10 cellular contexts compared by ENCODE assay signal in genomic region chr19:12137541-12137940, GRCh38. TPM values are rescaled to one million over a fixed set of nuclear protein-coding genes. Genes with fewer than 3 reads are reported as not detected.
DNase-seq lines count a peak whose midpoint lies in the region; ATAC-seq, FAIRE-seq and TF ChIP-seq lines count a peak whose summit lies in the region.
"Had no signal": no experiment of that assay in that cellular context is flagged by ENCODE, and none has a peak within 500 bp of the region (broad histone marks: within the 10 kb centered on the region; RNA-seq: fewer than 3 reads in every experiment).

No MANE protein-coding gene starts in this region.

- H3K4me1 ChIP-seq in astrocyte (ENCODE audit: insufficient read depth, low read length), result peaks cover 4% of the 10 kb centered on the region
- peaks cover 22 to 23% of the 10 kb centered on the region in 2 experiments for H3K4me1 ChIP-seq in neutrophil (ENCODE audit: control insufficient read depth in 1 of 2, insufficient read depth in 1 of 2, low read depth in 1 of 2, low read length in 1 of 2)
- H3K4me1 ChIP-seq: A549 had no signal

- H3K4me3 ChIP-seq in astrocyte (ENCODE audit: insufficient read depth, low read depth, low read length) (no peak overlapping the region), neutrophil (ENCODE audit: low read depth in 1 of 2, low read length in 1 of 2) (no peak overlapping the region)
- H3K4me3 ChIP-seq: A549 had no signal

- H3K4me3 Mint-ChIP-seq in astrocyte (ENCODE audit: unreplicated experiment), result peak overlapping the region; percentile 65

- no peaks in the 10 kb centered on the region for H4K20me1 ChIP-seq in astrocyte (ENCODE audit: insufficient read depth, low read length)

- TF ChIP-seq CTCF in astrocyte (IDR thresholded peaks at IDR 0.05; ENCODE audit: insufficient read depth, low read depth, low read length) (no peak), neutrophil (IDR thresholded peaks at IDR 0.05) (peak; percentile 42)

- H2AFZ ChIP-seq in astrocyte (ENCODE audit: low read depth, low read length), result no peak overlapping the region

- FAIRE-seq in astrocyte (lab: Jason Lieb, UNC), result no peak
- no peak for FAIRE-seq in frontal cortex (lab: Jason Lieb, UNC)
- FAIRE-seq: A549 had no signal

- DNase-seq in NCI-H1105 treated with DMSO at 0.1 percent for 48 hours (lab: John Stamatoyannopoulos, UW) (peak; percentile 3), NCI-H1105 (lab: John Stamatoyannopoulos, UW) (no peak), Kasumi-1 (lab: John Stamatoyannopoulos, UW) (peak; percentile 7 to 23), astrocyte (ENCODE audit: low read depth) (no peak), frontal cortex (ENCODE audit: low spot score in 2 of 2) (no peak), SIG-M5 (lab: John Stamatoyannopoulos, UW) (no peak)
- DNase-seq: IMR-90 had no signal

- H3K4me2 ChIP-seq in astrocyte (ENCODE audit: low read length), result no peak overlapping the region
- H3K4me2 ChIP-seq: A549 had no signal

- H3K27me3 ChIP-seq in astrocyte (ENCODE audit: insufficient read depth, low read length) (no peaks in the 10 kb centered on the region), neutrophil (no peaks in the 10 kb centered on the region)

- H3K27ac ChIP-seq in astrocyte (ENCODE audit: low read depth, low read length) (no peak overlapping the region), neutrophil (no peak overlapping the region)
- H3K27ac ChIP-seq: A549 had no signal

- H3K9me3 Mint-ChIP-seq in astrocyte (ENCODE audit: unreplicated experiment), result peaks cover 33% of the 10 kb centered on the region

- H3K27ac Mint-ChIP-seq in astrocyte (ENCODE audit: unreplicated experiment), result peak overlapping the region; percentile 34

- no peaks in the 10 kb centered on the region for H3K27me3 Mint-ChIP-seq in astrocyte (ENCODE audit: low read depth, unreplicated experiment)

- H3K9me3 ChIP-seq in astrocyte (ENCODE audit: insufficient read depth, low read depth, low read length), result peaks cover 24% of the 10 kb centered on the region
- H3K9me3 ChIP-seq in neutrophil, result peaks cover 20% of the 10 kb centered on the region

- no peak for ATAC-seq in HG03159 (IDR thresholded peaks at IDR 0.05; ENCODE audit: unreplicated experiment)
- ATAC-seq: A549 had no signal

- peaks cover 28% of the 10 kb centered on the region for H3K79me2 ChIP-seq in astrocyte (ENCODE audit: insufficient read depth, low read length)

- peaks cover 53% of the 10 kb centered on the region for H3K36me3 Mint-ChIP-seq in astrocyte (ENCODE audit: low read depth, unreplicated experiment)

- peaks cover 13% of the 10 kb centered on the region for H3K4me1 Mint-ChIP-seq in astrocyte (ENCODE audit: low read depth, unreplicated experiment)

- H3K36me3 ChIP-seq in astrocyte (ENCODE audit: insufficient read depth, low read length) (peaks cover 26% of the 10 kb centered on the region), neutrophil (peaks cover 46% of the 10 kb centered on the region)

- no peak overlapping the region for H3K9ac ChIP-seq in astrocyte (ENCODE audit: low read length)

RNA-seq across cellular contexts. Expression of gene ZNF20, which starts 2.6 kb away (rescaled TPM):
- total RNA-seq in astrocyte (7.5 and 8.2 TPM in 2 replicates), frontal cortex (6.1 TPM)

RNA-seq across cellular contexts. Expression of gene ZNF625, which starts 19.0 kb away (rescaled TPM):
- 13.7 and 16.1 TPM in 2 replicates for total RNA-seq in astrocyte
- 29.3 TPM for total RNA-seq in frontal cortex

RNA-seq across cellular contexts. Expression of gene ZNF136, which starts 25.4 kb away (rescaled TPM):
- total RNA-seq in astrocyte, result 8.3 and 11.1 TPM in 2 replicates
- total RNA-seq in frontal cortex, result 25.7 TPM

Comparison
In these comparisons a context has a peak if more than half of its experiments do, and no peak if none do; other contexts are left out.
1. DNase-seq: peak in NCI-H1105 treated with DMSO at 0.1 percent for 48 hours (single experiment) and Kasumi-1 (2 of 2); none in NCI-H1105 (single experiment), astrocyte (single experiment), frontal cortex (0 of 2) and SIG-M5 (single experiment).